1 cellular context compared by ENCODE assay signal in genomic region chr7:121473645-121474300, GRCh38.
TF ChIP-seq lines count a peak whose summit lies in the region.

No MANE protein-coding gene starts in this region.

TF ChIP-seq in SK-N-SH treated with all-trans-retinoic acid at 6 μM for 48 hours, 23 proteins besides CTCF, POLR2A, EP300 and RAD21 (continued from another document):
- TF ChIP-seq, protein P1, sequence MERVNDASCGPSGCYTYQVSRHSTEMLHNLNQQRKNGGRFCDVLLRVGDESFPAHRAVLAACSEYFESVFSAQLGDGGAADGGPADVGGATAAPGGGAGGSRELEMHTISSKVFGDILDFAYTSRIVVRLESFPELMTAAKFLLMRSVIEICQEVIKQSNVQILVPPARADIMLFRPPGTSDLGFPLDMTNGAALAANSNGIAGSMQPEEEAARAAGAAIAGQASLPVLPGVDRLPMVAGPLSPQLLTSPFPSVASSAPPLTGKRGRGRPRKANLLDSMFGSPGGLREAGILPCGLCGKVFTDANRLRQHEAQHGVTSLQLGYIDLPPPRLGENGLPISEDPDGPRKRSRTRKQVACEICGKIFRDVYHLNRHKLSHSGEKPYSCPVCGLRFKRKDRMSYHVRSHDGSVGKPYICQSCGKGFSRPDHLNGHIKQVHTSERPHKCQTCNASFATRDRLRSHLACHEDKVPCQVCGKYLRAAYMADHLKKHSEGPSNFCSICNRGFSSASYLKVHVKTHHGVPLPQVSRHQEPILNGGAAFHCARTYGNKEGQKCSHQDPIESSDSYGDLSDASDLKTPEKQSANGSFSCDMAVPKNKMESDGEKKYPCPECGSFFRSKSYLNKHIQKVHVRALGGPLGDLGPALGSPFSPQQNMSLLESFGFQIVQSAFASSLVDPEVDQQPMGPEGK (CRISPR knock-in tag; IDR thresholded peaks at IDR 0.05; ENCODE audit: borderline replicate concordance): no peak
- no peak for TF ChIP-seq ZFP30 (CRISPR knock-in tag; IDR thresholded peaks at IDR 0.05)
- TF ChIP-seq, protein P2, sequence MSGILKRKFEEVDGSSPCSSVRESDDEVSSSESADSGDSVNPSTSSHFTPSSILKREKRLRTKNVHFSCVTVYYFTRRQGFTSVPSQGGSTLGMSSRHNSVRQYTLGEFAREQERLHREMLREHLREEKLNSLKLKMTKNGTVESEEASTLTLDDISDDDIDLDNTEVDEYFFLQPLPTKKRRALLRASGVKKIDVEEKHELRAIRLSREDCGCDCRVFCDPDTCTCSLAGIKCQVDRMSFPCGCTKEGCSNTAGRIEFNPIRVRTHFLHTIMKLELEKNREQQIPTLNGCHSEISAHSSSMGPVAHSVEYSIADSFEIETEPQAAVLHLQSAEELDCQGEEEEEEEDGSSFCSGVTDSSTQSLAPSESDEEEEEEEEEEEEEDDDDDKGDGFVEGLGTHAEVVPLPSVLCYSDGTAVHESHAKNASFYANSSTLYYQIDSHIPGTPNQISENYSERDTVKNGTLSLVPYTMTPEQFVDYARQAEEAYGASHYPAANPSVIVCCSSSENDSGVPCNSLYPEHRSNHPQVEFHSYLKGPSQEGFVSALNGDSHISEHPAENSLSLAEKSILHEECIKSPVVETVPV (CRISPR knock-in tag; IDR thresholded peaks at IDR 0.05): no peak
- no peak for TF ChIP-seq TOX (CRISPR knock-in tag; IDR thresholded peaks at IDR 0.05; ENCODE audit: borderline replicate concordance)
